In the genomic region with DNA sequence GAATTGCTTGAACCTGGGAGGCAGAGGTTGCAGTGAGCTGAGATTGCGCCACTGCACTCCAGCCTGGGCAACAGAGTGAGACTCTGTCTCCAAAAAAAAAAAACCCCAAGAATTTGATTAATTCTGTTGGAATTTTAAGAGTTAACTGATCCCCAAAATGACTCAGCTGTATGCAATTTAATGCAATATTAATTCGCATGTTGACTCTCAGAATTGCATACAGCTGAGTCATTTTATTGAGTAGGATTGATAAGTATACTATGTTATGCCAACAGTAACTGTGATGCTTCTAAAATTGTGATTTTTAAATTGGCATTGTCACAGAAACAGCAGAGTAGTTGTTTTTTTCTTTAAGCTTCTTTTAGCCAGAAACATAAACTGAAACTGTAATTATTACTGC, we compare ENCODE assay signal across 17 cellular contexts. TPM values are rescaled to one million over a fixed set of nuclear protein-coding genes. Genes with fewer than 3 reads are reported as not detected.
DNase-seq lines count a peak whose midpoint lies in the region; ATAC-seq, FAIRE-seq and TF ChIP-seq lines count a peak whose summit lies in the region.
"Had no signal": no experiment of that assay in that cellular context is flagged by ENCODE, and none has a peak within 500 bp of the region (broad histone marks: within the 10 kb centered on the region; RNA-seq: fewer than 3 reads in every experiment).

No MANE protein-coding gene starts in this region.

- H3K27me3 ChIP-seq in foreskin keratinocyte = no peaks in the 10 kb centered on the region
- H3K27me3 ChIP-seq in spleen (replicated peaks in 1 of 7) = no peaks in the 10 kb centered on the region
- H3K27me3 ChIP-seq: gastroesophageal sphincter, sigmoid colon, transverse colon had no signal

- H3K36me3 ChIP-seq in spleen = peaks cover 0 to 96% (median 25%) of the 10 kb centered on the region in 6 donors

- FAIRE-seq in HTR-8/SVneo (lab: Jason Lieb, UNC) = no peak

- 86 to 97% (median 93%) methylated on average over 2 of the region's 2 CpGs for WGBS in spleen, 5 donors

- H3K9me3 ChIP-seq in spleen = no peaks in the 10 kb centered on the region
- H3K9me3 ChIP-seq: gastroesophageal sphincter, sigmoid colon, transverse colon had no signal

- no peak for TF ChIP-seq POLR2A in spleen (IDR thresholded peaks at IDR 0.05)

- peak; percentile 59 for ATAC-seq in foreskin keratinocyte
- ATAC-seq: gastroesophageal sphincter; stimulated activated effector memory CD8-positive, alpha-beta T cell treated with anti-CD3 and anti-CD28 coated beads, Interleukin-12 subunit alpha, Interleukin-12 subunit beta, amount 100 ng/mL, for 72 hours; WTC11 had no signal

- no peak for TF ChIP-seq CTCF in foreskin keratinocyte (conservative IDR thresholded peaks at IDR 0.05)
- TF ChIP-seq CTCF in spleen (IDR thresholded peaks at IDR 0.05 in 8 of 11, conservative IDR thresholded peaks at IDR 0.05 in 3 of 11) = no peak

- DNase-seq in AG08396 (ENCODE audit: low spot score) (peak; percentile 37), HTR-8/SVneo (ENCODE audit: insufficient read length, low spot score) (peak; percentile 63), astrocyte of the hippocampus (ENCODE audit: low read depth, low spot score) (peak; percentile 26), foreskin keratinocyte (peak; percentile 32 to 64), head of caudate nucleus (no peak), Kasumi-1 (lab: John Stamatoyannopoulos, UW) (no peak), NCI-H2196 (lab: John Stamatoyannopoulos, UW; ENCODE audit: unreplicated experiment) (no peak), spleen (no peak)
- DNase-seq: activated effector memory CD4-positive, alpha-beta T cell treated with anti-CD3 and anti-CD28 coated beads, Interleukin-2, amount 50 U/mL, for 16 hours; NCI-H1092; nucleus accumbens; sigmoid colon; transverse colon had no signal

- H3K4me1 ChIP-seq in foreskin keratinocyte (no peaks in the 10 kb centered on the region), spleen (no peaks in the 10 kb centered on the region)
- H3K4me1 ChIP-seq: gastroesophageal sphincter, sigmoid colon, transverse colon had no signal

- H3K4me3 ChIP-seq in spleen = no peak overlapping the region
- H3K4me3 ChIP-seq: gastroesophageal sphincter, sigmoid colon, transverse colon had no signal

- H3K27ac ChIP-seq in foreskin keratinocyte (peak overlapping the region; percentile 22), spleen (no peak overlapping the region)
- H3K27ac ChIP-seq: gastroesophageal sphincter, sigmoid colon, transverse colon had no signal

- intact Hi-C loops in head of caudate nucleus (cut with DNase I) = no loop called here
- intact Hi-C loops in spleen (cut with DNase I; ENCODE audit: low total_unique reads) = no loop called here

RNA-seq across cellular contexts. Expression of gene MSH2, which starts 19.6 kb away (rescaled TPM):
- total RNA-seq in foreskin keratinocyte (32.6 and 38.3 TPM in 2 replicates), spleen (10 to 100 TPM; 14.8 to 19.4 (median 16.3) TPM)
- polyA plus RNA-seq in foreskin keratinocyte (12.9 and 18.8 TPM in 2 replicates), spleen (10 to 100 TPM in 2 of 3 donors, 1 to 10 TPM in 1; 7.1 to 12.1 (median 11.5) TPM)

RNA-seq across cellular contexts. Expression of gene EPCAM, which starts 53.4 kb away (rescaled TPM):
- total RNA-seq in foreskin keratinocyte = 24.0 and 27.8 TPM in 2 replicates
- 18.1 and 24.3 TPM in 2 replicates for polyA plus RNA-seq in foreskin keratinocyte
- 1 to 10 TPM in 4 of 7 donors, under 1 TPM in 2, not detected in 1; 0.72 to 2.7 (median 1.5) TPM for total RNA-seq in spleen
- under 1 TPM; 0.59 to 0.96 (median 0.67) TPM for polyA plus RNA-seq in spleen
- total RNA-seq: mononuclear cell had no signal

Comparison
In these comparisons a context has a peak if more than half of its experiments do, and no peak if none do; other contexts are left out.
1. DNase-seq: peak in AG08396 (single experiment), HTR-8/SVneo (single experiment), astrocyte of the hippocampus (single experiment) and foreskin keratinocyte (2 of 2); none in head of caudate nucleus (0 of 42), Kasumi-1 (0 of 2), NCI-H2196 (single experiment) and spleen (single experiment).